In the genomic region with DNA sequence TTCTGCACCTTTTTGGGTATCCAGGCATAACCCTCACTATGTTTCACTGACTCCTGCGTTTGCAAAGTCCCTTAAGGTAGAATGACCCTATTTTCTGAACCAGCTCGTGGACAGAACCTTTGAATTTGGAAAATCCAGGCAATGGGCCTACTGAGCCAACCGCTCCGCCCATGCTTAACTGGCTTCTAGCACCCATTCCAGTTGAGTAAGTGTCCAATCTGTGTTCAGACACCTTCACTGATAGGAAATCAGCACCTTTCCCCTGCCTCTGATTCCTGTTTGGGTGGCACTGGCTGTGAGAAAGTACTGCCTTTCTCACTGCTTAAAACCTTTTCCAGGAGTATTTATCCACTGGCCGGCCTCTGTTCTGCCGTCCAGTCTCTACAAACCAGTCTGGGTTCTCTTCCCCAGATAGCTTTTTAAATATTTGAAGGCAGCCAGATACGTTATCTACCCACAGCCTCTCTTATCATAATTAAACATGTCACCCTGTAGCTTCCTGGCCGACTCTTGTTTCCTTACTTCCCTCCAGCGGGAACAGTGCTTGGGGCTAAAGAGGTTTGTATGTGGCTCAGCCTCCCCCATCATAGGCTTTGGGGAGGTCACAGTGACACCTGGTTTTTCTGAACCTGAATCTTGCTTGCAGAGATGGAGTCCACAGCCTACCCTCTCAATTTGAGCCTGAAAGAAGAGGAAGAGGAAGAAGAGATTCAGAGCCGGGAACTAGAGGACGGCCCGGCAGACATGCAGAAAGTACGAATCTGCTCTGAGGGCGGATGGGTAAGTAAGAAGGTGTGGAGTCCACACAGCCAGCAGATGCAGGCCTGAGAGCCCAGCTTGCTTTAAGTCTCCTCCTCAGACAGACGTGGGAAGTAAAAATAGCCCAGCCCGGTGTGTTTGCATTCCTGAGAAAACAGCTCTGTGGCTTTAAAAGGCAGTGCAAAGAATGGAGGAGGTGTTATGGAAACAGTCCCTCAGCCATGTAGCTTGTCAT, we compare ENCODE assay signal across 8 cellular contexts. TPM values are rescaled to one million over a fixed set of nuclear protein-coding genes. Genes with fewer than 3 reads are reported as not detected.
DNase-seq lines count a peak whose midpoint lies in the region; ATAC-seq, FAIRE-seq and TF ChIP-seq lines count a peak whose summit lies in the region.

No MANE protein-coding gene starts in this region.

- no peak for TF ChIP-seq EP300 in HepG2 (IDR thresholded peaks at IDR 0.05; ENCODE audit: low read depth in 2 of 2, low read length in 2 of 2)
- no peak for TF ChIP-seq EP300 in HepG2 (CRISPR knock-in tag; IDR thresholded peaks at IDR 0.05; ENCODE audit: borderline replicate concordance)

- 71% methylated on average over 16 of the region's 16 CpGs for WGBS in HepG2 (ENCODE audit: low lambda C conversion rate)
- 55 to 56% methylated on average over 16 of the region's 16 CpGs for WGBS in thyroid gland, 2 donors

- no peak for FAIRE-seq in HepG2 (lab: Jason Lieb, UNC)

- H2AFZ ChIP-seq in Loucy (ENCODE audit: low read length) = no peak overlapping the region; the same call in 1 of the 2 replicates
- no peak overlapping the region for H2AFZ ChIP-seq in HepG2 (ENCODE audit: low read length)

- TF ChIP-seq RAD21 in HepG2 (CRISPR knock-in tag; IDR thresholded peaks at IDR 0.05) = no peak

- H3K4me3 ChIP-seq in BJ (ENCODE audit: low read depth, low read length) = peak overlapping the region; percentile 62
- H3K4me3 ChIP-seq in Loucy (ENCODE audit: low read length, poor library complexity, severe bottlenecking) = peak overlapping the region; percentile 83
- H3K4me3 ChIP-seq in breast epithelium = peak overlapping the region; percentile 60 to 83 (median 75)
- peak overlapping the region; percentile 60 to 81 (median 79) for H3K4me3 ChIP-seq in HepG2 (replicated peaks in 1 of 3; ENCODE audit: insufficient read depth in 1 of 3, low read depth in 2 of 3, low read length in 3 of 3)
- peak overlapping the region in 2 of 3 donors; percentile 34 to 75 for H3K4me3 ChIP-seq in thyroid gland (replicated peaks in 1 of 3)

- no peaks in the 10 kb centered on the region for H3K9me2 ChIP-seq in Loucy (replicated peaks; ENCODE audit: low read depth, low read length)

- H4K20me1 ChIP-seq in Loucy (ENCODE audit: insufficient read depth, low read length, poor library complexity, severe bottlenecking) (peaks cover 50% of the 10 kb centered on the region), HepG2 (ENCODE audit: insufficient read depth, low read length) (peaks cover 3% of the 10 kb centered on the region; the same call in 1 of the 2 replicates)

- TF ChIP-seq CTCF in BJ (IDR thresholded peaks at IDR 0.05; ENCODE audit: insufficient read depth, low read depth, low read length) (no peak), Loucy (conservative IDR thresholded peaks at IDR 0.05; ENCODE audit: low read length) (no peak), breast epithelium (IDR thresholded peaks at IDR 0.05) (no peak), HepG2 (CRISPR knock-in tag; IDR thresholded peaks at IDR 0.05) (no peak), thyroid gland (IDR thresholded peaks at IDR 0.05) (no peak)

- H3K27ac ChIP-seq in breast epithelium (peak overlapping the region; percentile 92 to 97), HepG2 (ENCODE audit: extremely low read length, insufficient read depth, low read length) (peak overlapping the region; percentile 48), thyroid gland (peak overlapping the region in 2 of 3 donors; percentile 64 to 83)

- H3F3A ChIP-seq in Loucy (ENCODE audit: low read depth) = no peaks in the 10 kb centered on the region

- peak overlapping the region; percentile 74 for H3K9ac ChIP-seq in Loucy (ENCODE audit: low read depth, low read length, poor library complexity, severe bottlenecking)
- H3K9ac ChIP-seq in HepG2 (ENCODE audit: insufficient read depth, low read depth, low read length) = peak overlapping the region; percentile 64

- TSS peak; percentile 60 for BruUV-seq in HepG2 (replicated peaks; lab: Mats Ljungman, UMichigan)

- intact Hi-C loops in breast epithelium (cut with DNase I; ENCODE audit: low total_unique reads) (no loop called here), HepG2 (cut with micrococcal nuclease; ENCODE audit: unreplicated experiment) (no loop called here), thyroid gland (cut with DNase I) (no loop called here), sciatic nerve (cut with DNase I) (no loop called here)

- CTCF ChIA-PET in BJ (lab: Yijun Ruan, JAX) (interaction anchor here (0.5 to 0.8 kb wide), 2 partner anchors 29 to 31 kb away, joined by 3 to 4 read pairs; no protein-coding TSS in a partner anchor), HepG2 (lab: Yijun Ruan, JAX; ENCODE audit: low intra/inter-chr PET ratio, low total read pairs) (no interaction called here)

- H3K27me3 ChIP-seq in BJ (ENCODE audit: control insufficient read depth, insufficient read depth, low read length) (no peaks in the 10 kb centered on the region), Loucy (ENCODE audit: insufficient read depth, low read length, poor library complexity, severe bottlenecking) (no peaks in the 10 kb centered on the region), breast epithelium (no peaks in the 10 kb centered on the region), HepG2 (ENCODE audit: control insufficient read depth in 1 of 2, insufficient read depth in 2 of 2, low read length in 2 of 2) (no peaks in the 10 kb centered on the region; a peak in 1 of 5 replicates), thyroid gland (no peaks in the 10 kb centered on the region)

- H3K36me3 ChIP-seq in BJ (ENCODE audit: control insufficient read depth, insufficient read depth, low read length) = peaks cover 19% of the 10 kb centered on the region
- H3K36me3 ChIP-seq in Loucy (ENCODE audit: insufficient read depth, low read length) = peaks cover 38% of the 10 kb centered on the region; the same call in 1 of the 2 replicates
- no peaks in the 10 kb centered on the region for H3K36me3 ChIP-seq in breast epithelium
- H3K36me3 ChIP-seq in HepG2 (replicated peaks in 1 of 2; ENCODE audit: control insufficient read depth in 1 of 2, insufficient read depth in 2 of 2, low read length in 2 of 2) = peaks cover 15 to 48% of the 10 kb centered on the region in 2 experiments
- peaks cover 32% of the 10 kb centered on the region in 2 donors for H3K36me3 ChIP-seq in thyroid gland

- TF ChIP-seq POLR2A in breast epithelium (IDR thresholded peaks at IDR 0.05) (no peak), HepG2 (IDR thresholded peaks at IDR 0.05; ENCODE audit: insufficient read depth in 1 of 2, low read depth in 2 of 2, low read length in 2 of 2) (no peak), thyroid gland (IDR thresholded peaks at IDR 0.05) (peak in 1 of 2 donors; percentile 19)

- no peaks in the 10 kb centered on the region for H3K9me3 ChIP-seq in Loucy (ENCODE audit: insufficient read depth, low read depth, low read length)
- H3K9me3 ChIP-seq in breast epithelium = no peaks in the 10 kb centered on the region
- no peaks in the 10 kb centered on the region for H3K9me3 ChIP-seq in HepG2 (ENCODE audit: low read length)
- no peaks in the 10 kb centered on the region for H3K9me3 ChIP-seq in thyroid gland

- ATAC-seq in HepG2 (no peak), sciatic nerve (no peak)

- H3K4me2 ChIP-seq in Loucy (ENCODE audit: low read depth, low read length, poor library complexity, severe bottlenecking) (peak overlapping the region; percentile 87), HepG2 (ENCODE audit: low read depth, low read length) (peak overlapping the region; percentile 81)

- DNase-seq in BJ (ENCODE audit: low read depth) = no peak
- DNase-seq in breast epithelium (ENCODE audit: low spot score in 2 of 2) = no peak
- no peak for DNase-seq in HepG2 (ENCODE audit: low spot score)
- DNase-seq in thyroid gland = peak; percentile 23 to 39
- no peak for DNase-seq in NCI-H187 treated with DMSO at 0.1 percent for 48 hours (lab: John Stamatoyannopoulos, UW)
- no peak for DNase-seq in pons (ENCODE audit: low spot score)
- DNase-seq in sciatic nerve (ENCODE audit: low spot score) = no peak

- POLR2A ChIA-PET in BJ (lab: Charles Lee) (no interaction called here), HepG2 (lab: Yijun Ruan, JAX) (interaction anchor here (1.2 to 2.2 kb wide), 4 partner anchors 31 to 381 kb away, joined by 3 to 12 read pairs (median 4); a partner anchor contains a TSS)

- in situ Hi-C loops in HepG2 (cut with HindIII; ENCODE audit: extremely low pct_ligation_motif_present, low pct_unique_long_range_greater_than_20kb) = no loop called here

- peaks cover 57% of the 10 kb centered on the region for H3K4me1 ChIP-seq in Loucy (ENCODE audit: insufficient read depth, low read length, poor library complexity, severe bottlenecking)
- peaks cover 3 to 21% of the 10 kb centered on the region in 2 donors for H3K4me1 ChIP-seq in breast epithelium
- H3K4me1 ChIP-seq in HepG2 (ENCODE audit: insufficient read depth, low read length) = peaks cover 37% of the 10 kb centered on the region
- peaks cover 23 to 34% of the 10 kb centered on the region in 2 donors for H3K4me1 ChIP-seq in thyroid gland

- peaks cover 59% of the 10 kb centered on the region for H3K79me2 ChIP-seq in Loucy (ENCODE audit: insufficient read depth, low read length)
- H3K79me2 ChIP-seq in HepG2 (ENCODE audit: insufficient read depth, low read length) = peaks cover 16% of the 10 kb centered on the region

RNA-seq across cellular contexts. Expression of a gene that starts 1.3 kb away (rescaled TPM):
- polyA plus RNA-seq in BJ (2011; rRNA removed) = 13.7 and 16.3 TPM in 2 replicates
- 14.3 and 16.6 TPM in 2 replicates for polyA minus RNA-seq in BJ (2011; rRNA and poly(A)+ RNA removed)
- 10 to 100 TPM; 29.5 to 42.9 (median 29.8) TPM for total RNA-seq in breast epithelium
- total RNA-seq in HepG2 (2016; rRNA removed; fragmentation: Illumina TruSeq; extraction: Trizol) = 16.2 and 17.6 TPM in 2 replicates
- 2.0 and 2.1 TPM in 2 replicates for total RNA-seq in HepG2 (2016; cell fraction: cytosol; rRNA removed; fragmentation: Illumina TruSeq; extraction: Trizol; ENCODE audit: low read depth)
- total RNA-seq in HepG2 (2016; cell fraction: insoluble cytoplasmic fraction; rRNA removed; fragmentation: Illumina TruSeq; extraction: Trizol) = 16.4 and 17.5 TPM in 2 replicates
- 8.6 and 8.8 TPM in 2 replicates for total RNA-seq in HepG2 (2016; cell fraction: membrane; rRNA removed; fragmentation: Illumina TruSeq; extraction: Trizol)
- total RNA-seq in HepG2 (2016; cell fraction: nucleus; rRNA removed; fragmentation: Illumina TruSeq; extraction: Trizol) = 15.0 and 17.0 TPM in 2 replicates
- polyA plus RNA-seq in HepG2 (2011; rRNA removed) = 4.8 and 5.3 TPM in 2 replicates
- polyA plus RNA-seq in HepG2 (2011; cell fraction: cytosol; rRNA removed) = 4.7 and 6.4 TPM in 2 replicates
- polyA plus RNA-seq in HepG2 (2011; cell fraction: nucleus; rRNA removed) = 12.4 and 14.7 TPM in 2 replicates
- 8.0 and 9.8 TPM in 2 replicates for polyA plus RNA-seq in HepG2 (2012)
- 0.83 and 0.92 TPM in 2 replicates for polyA plus RNA-seq in HepG2 (2016; cell fraction: cytosol; fragmentation: Illumina TruSeq; extraction: Trizol; ENCODE audit: low read depth)
- 14.9 and 16.0 TPM in 2 replicates for polyA plus RNA-seq in HepG2 (2016; cell fraction: insoluble cytoplasmic fraction; fragmentation: Illumina TruSeq; extraction: Trizol; ENCODE audit: low read depth)
- 5.1 and 5.4 TPM in 2 replicates for polyA plus RNA-seq in HepG2 (2016; cell fraction: membrane; fragmentation: Illumina TruSeq; extraction: Trizol; ENCODE audit: low read depth)
- polyA plus RNA-seq in HepG2 (2016; cell fraction: nucleus; fragmentation: Illumina TruSeq; extraction: Trizol; ENCODE audit: insufficient read depth, low read depth) = 20.8 and 21.1 TPM in 2 replicates
- polyA minus RNA-seq in HepG2 (2011; rRNA and poly(A)+ RNA removed; ENCODE audit: low replicate concordance) = 9.1 and 37.8 TPM in 2 replicates
- polyA minus RNA-seq in HepG2 (2011; cell fraction: cytosol; rRNA and poly(A)+ RNA removed) = 6.7 and 8.7 TPM in 2 replicates
- polyA minus RNA-seq in HepG2 (2011; cell fraction: nucleus; rRNA and poly(A)+ RNA removed) = 28.5 and 30.6 TPM in 2 replicates
- total RNA-seq in thyroid gland = 10 to 100 TPM; 31.4 to 41.4 (median 33.7) TPM
- 55.1 TPM for total RNA-seq in sciatic nerve

RNA-seq across cellular contexts. Expression of a gene that starts 35.5 kb away (rescaled TPM):
- polyA plus RNA-seq in BJ (2011; rRNA removed) (6.6 and 8.6 TPM in 2 replicates), HepG2 (2011; rRNA removed) (21.3 and 29.1 TPM in 2 replicates)
- polyA minus RNA-seq in BJ (2011; rRNA and poly(A)+ RNA removed) = 5.5 and 6.8 TPM in 2 replicates
- total RNA-seq in breast epithelium (10 to 100 TPM in 2 of 3 donors, 1 to 10 TPM in 1; 6.9 to 18.7 (median 14.1) TPM), HepG2 (2016; rRNA removed; fragmentation: Illumina TruSeq; extraction: Trizol) (28.3 and 38.1 TPM in 2 replicates), thyroid gland (10 to 100 TPM; 14.6 to 17.3 (median 16.1) TPM), sciatic nerve (16.9 TPM)
- 9.2 and 10.8 TPM in 2 replicates for total RNA-seq in HepG2 (2016; cell fraction: cytosol; rRNA removed; fragmentation: Illumina TruSeq; extraction: Trizol; ENCODE audit: low read depth)
- 27.2 and 37.8 TPM in 2 replicates for total RNA-seq in HepG2 (2016; cell fraction: insoluble cytoplasmic fraction; rRNA removed; fragmentation: Illumina TruSeq; extraction: Trizol)
- total RNA-seq in HepG2 (2016; cell fraction: membrane; rRNA removed; fragmentation: Illumina TruSeq; extraction: Trizol) = 19.5 and 22.1 TPM in 2 replicates
- 25.7 and 26.6 TPM in 2 replicates for total RNA-seq in HepG2 (2016; cell fraction: nucleus; rRNA removed; fragmentation: Illumina TruSeq; extraction: Trizol)
- polyA plus RNA-seq in HepG2 (2011; cell fraction: cytosol; rRNA removed) = 15.5 and 21.7 TPM in 2 replicates
- 27.8 and 28.0 TPM in 2 replicates for polyA plus RNA-seq in HepG2 (2011; cell fraction: nucleus; rRNA removed)
- polyA plus RNA-seq in HepG2 (2012) = 13.9 and 20.0 TPM in 2 replicates
- 2.2 TPM in 2 replicates for polyA plus RNA-seq in HepG2 (2016; cell fraction: cytosol; fragmentation: Illumina TruSeq; extraction: Trizol; ENCODE audit: low read depth)
- 39.2 and 41.6 TPM in 2 replicates for polyA plus RNA-seq in HepG2 (2016; cell fraction: insoluble cytoplasmic fraction; fragmentation: Illumina TruSeq; extraction: Trizol; ENCODE audit: low read depth)
- polyA plus RNA-seq in HepG2 (2016; cell fraction: membrane; fragmentation: Illumina TruSeq; extraction: Trizol; ENCODE audit: low read depth) = 6.4 and 6.7 TPM in 2 replicates
- polyA plus RNA-seq in HepG2 (2016; cell fraction: nucleus; fragmentation: Illumina TruSeq; extraction: Trizol; ENCODE audit: insufficient read depth, low read depth) = 40.2 and 43.1 TPM in 2 replicates
- 14.9 and 18.3 TPM in 2 replicates for polyA minus RNA-seq in HepG2 (2011; rRNA and poly(A)+ RNA removed; ENCODE audit: low replicate concordance)
- 12.7 and 15.2 TPM in 2 replicates for polyA minus RNA-seq in HepG2 (2011; cell fraction: cytosol; rRNA and poly(A)+ RNA removed)
- polyA minus RNA-seq in HepG2 (2011; cell fraction: nucleus; rRNA and poly(A)+ RNA removed) = 22.0 and 27.1 TPM in 2 replicates

Comparison
In these comparisons a context has a peak if more than half of its experiments do, and no peak if none do; other contexts are left out.
1. DNase-seq: peak in thyroid gland (2 of 2); none in BJ (single experiment), breast epithelium (0 of 2), HepG2 (single experiment), NCI-H187 treated with DMSO at 0.1 percent for 48 hours (single experiment), pons (single experiment) and sciatic nerve (single experiment).
2. Peak in every context shown above with its lines, with median percentiles within 50 percentile points of each other: H3K4me3 ChIP-seq and H3K27ac ChIP-seq.